Comparison of ENCODE assay signal across 1 cellular context in genomic region chrX:21839334-21840198, GRCh38.
TF ChIP-seq lines count a peak whose summit lies in the region.

Gene MBTPS2 (plus strand): TSS chrX:21839617. CDS start chrX:21839735, 118 bp downstream.

TF ChIP-seq in HepG2, 621 proteins besides CTCF, POLR2A, EP300 and RAD21 (continued from another document and continues in another):
- TF ChIP-seq IRF9 (CRISPR knock-in tag; IDR thresholded peaks at IDR 0.05; ENCODE audit: borderline replicate concordance) (no peak), TP53 (CRISPR knock-in tag; conservative IDR thresholded peaks at IDR 0.05) (no peak), IRX3 (CRISPR knock-in tag; IDR thresholded peaks at IDR 0.05; ENCODE audit: borderline replicate concordance, low read depth) (0 out of 2 replicates have a peak, but pooled peaks have one; percentile 24), PRMT3 (CRISPR knock-in tag; IDR thresholded peaks at IDR 0.05; ENCODE audit: borderline replicate concordance, low read depth) (peak; percentile 62; the same call in 1 of the 2 replicates), BRD4 (CRISPR knock-in tag; IDR thresholded peaks at IDR 0.05) (peak; percentile 74), ISX (CRISPR knock-in tag; conservative IDR thresholded peaks at IDR 0.05) (no peak), RFX5 (IDR thresholded peaks at IDR 0.05; ENCODE audit: low read depth, low read length) (no peak), MED13 (CRISPR knock-in tag; IDR thresholded peaks at IDR 0.05) (no peak), SYNCRIP (IDR thresholded peaks at IDR 0.05; ENCODE audit: insufficient read depth, low read depth, low read length) (no peak), MTA3 (CRISPR knock-in tag; IDR thresholded peaks at IDR 0.05) (no peak), MAFK (conservative IDR thresholded peaks at IDR 0.05 in 1 of 2, IDR thresholded peaks at IDR 0.05 in 1 of 2; ENCODE audit: low read length in 2 of 2) (no peak), NFKBIZ (CRISPR knock-in tag; IDR thresholded peaks at IDR 0.05) (peak; percentile 59; the same call in 1 of the 2 replicates), MLX (CRISPR knock-in tag; IDR thresholded peaks at IDR 0.05) (no peak), ZNF343 (CRISPR knock-in tag; IDR thresholded peaks at IDR 0.05) (no peak), ZNF652 (CRISPR knock-in tag; IDR thresholded peaks at IDR 0.05; ENCODE audit: borderline replicate concordance, low read depth) (no peak), REPIN1 (CRISPR knock-in tag; IDR thresholded peaks at IDR 0.05; ENCODE audit: borderline replicate concordance, low read depth) (peak; percentile 81; the same call in 1 of the 2 replicates), TARDBP (CRISPR knock-in tag; IDR thresholded peaks at IDR 0.05) (0 out of 2 replicates have a peak, but pooled peaks have one; percentile 59), RNF2 (conservative IDR thresholded peaks at IDR 0.05; ENCODE audit: low read depth) (0 out of 2 replicates have a peak, but pooled peaks have one; percentile 15), ZNF30 (CRISPR knock-in tag; IDR thresholded peaks at IDR 0.05) (no peak), POLR2AphosphoS5 (IDR thresholded peaks at IDR 0.05; ENCODE audit: low read depth, low read length) (peak; percentile 56), ZNF574 (CRISPR knock-in tag; IDR thresholded peaks at IDR 0.05) (peak; percentile 91), ISL2 (CRISPR knock-in tag; IDR thresholded peaks at IDR 0.05) (peak; percentile 42), ZNF773 (CRISPR knock-in tag; IDR thresholded peaks at IDR 0.05; ENCODE audit: borderline replicate concordance) (no peak), MEIS1 (CRISPR knock-in tag; IDR thresholded peaks at IDR 0.05; ENCODE audit: borderline replicate concordance) (no peak), ZNF431 (CRISPR knock-in tag; IDR thresholded peaks at IDR 0.05; ENCODE audit: borderline replicate concordance, low read depth) (no peak), CHD4 (IDR thresholded peaks at IDR 0.05; ENCODE audit: borderline replicate concordance, low read length) (no peak), ZNF615 (CRISPR knock-in tag; IDR thresholded peaks at IDR 0.05; ENCODE audit: borderline replicate concordance) (no peak), KMT2A (CRISPR knock-in tag; IDR thresholded peaks at IDR 0.05) (peak; percentile 90), ZNF777 (CRISPR knock-in tag; IDR thresholded peaks at IDR 0.05) (peak; percentile 87), AGO1 (IDR thresholded peaks at IDR 0.05; ENCODE audit: low read depth, low read length, poor library complexity, severe bottlenecking) (no peak), KLF9 (CRISPR knock-in tag; IDR thresholded peaks at IDR 0.05; ENCODE audit: low read depth) (0 out of 2 replicates have a peak, but pooled peaks have one; percentile 50), ZNF446 (CRISPR knock-in tag; IDR thresholded peaks at IDR 0.05) (0 out of 2 replicates have a peak, but pooled peaks have one; percentile 41), PLRG1 (conservative IDR thresholded peaks at IDR 0.05) (no peak), ZNF83 (CRISPR knock-in tag; IDR thresholded peaks at IDR 0.05; ENCODE audit: borderline replicate concordance) (no peak), RBM22 (optimal IDR thresholded peaks at IDR 0.05; ENCODE audit: low read length) (no peak), PCBP1 (IDR thresholded peaks at IDR 0.05; ENCODE audit: borderline replicate concordance, low read depth, low read length) (no peak), ZNF501 (CRISPR knock-in tag; IDR thresholded peaks at IDR 0.05) (peak; percentile 89), ZBTB21 (CRISPR knock-in tag; IDR thresholded peaks at IDR 0.05) (no peak)
- TF ChIP-seq, protein P1, sequence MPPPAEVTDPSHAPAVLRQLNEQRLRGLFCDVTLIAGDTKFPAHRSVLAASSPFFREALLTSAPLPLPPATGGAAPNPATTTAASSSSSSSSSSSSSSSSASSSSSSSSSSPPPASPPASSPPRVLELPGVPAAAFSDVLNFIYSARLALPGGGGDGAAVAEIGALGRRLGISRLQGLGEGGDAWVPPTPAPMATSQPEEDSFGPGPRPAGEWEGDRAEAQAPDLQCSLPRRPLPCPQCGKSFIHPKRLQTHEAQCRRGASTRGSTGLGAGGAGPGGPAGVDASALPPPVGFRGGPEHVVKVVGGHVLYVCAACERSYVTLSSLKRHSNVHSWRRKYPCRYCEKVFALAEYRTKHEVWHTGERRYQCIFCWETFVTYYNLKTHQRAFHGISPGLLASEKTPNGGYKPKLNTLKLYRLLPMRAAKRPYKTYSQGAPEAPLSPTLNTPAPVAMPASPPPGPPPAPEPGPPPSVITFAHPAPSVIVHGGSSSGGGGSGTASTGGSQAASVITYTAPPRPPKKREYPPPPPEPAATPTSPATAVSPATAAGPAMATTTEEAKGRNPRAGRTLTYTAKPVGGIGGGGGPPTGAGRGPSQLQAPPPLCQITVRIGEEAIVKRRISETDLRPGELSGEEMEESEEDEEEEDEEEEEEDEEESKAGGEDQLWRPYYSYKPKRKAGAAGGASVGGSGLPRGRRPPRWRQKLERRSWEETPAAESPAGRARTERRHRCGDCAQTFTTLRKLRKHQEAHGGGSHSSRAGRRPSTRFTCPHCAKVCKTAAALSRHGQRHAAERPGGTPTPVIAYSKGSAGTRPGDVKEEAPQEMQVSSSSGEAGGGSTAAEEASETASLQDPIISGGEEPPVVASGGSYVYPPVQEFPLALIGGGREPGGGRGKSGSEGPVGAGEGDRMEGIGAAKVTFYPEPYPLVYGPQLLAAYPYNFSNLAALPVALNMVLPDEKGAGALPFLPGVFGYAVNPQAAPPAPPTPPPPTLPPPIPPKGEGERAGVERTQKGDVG (CRISPR knock-in tag; IDR thresholded peaks at IDR 0.05; ENCODE audit: borderline replicate concordance): no peak
- TF ChIP-seq, protein P2, sequence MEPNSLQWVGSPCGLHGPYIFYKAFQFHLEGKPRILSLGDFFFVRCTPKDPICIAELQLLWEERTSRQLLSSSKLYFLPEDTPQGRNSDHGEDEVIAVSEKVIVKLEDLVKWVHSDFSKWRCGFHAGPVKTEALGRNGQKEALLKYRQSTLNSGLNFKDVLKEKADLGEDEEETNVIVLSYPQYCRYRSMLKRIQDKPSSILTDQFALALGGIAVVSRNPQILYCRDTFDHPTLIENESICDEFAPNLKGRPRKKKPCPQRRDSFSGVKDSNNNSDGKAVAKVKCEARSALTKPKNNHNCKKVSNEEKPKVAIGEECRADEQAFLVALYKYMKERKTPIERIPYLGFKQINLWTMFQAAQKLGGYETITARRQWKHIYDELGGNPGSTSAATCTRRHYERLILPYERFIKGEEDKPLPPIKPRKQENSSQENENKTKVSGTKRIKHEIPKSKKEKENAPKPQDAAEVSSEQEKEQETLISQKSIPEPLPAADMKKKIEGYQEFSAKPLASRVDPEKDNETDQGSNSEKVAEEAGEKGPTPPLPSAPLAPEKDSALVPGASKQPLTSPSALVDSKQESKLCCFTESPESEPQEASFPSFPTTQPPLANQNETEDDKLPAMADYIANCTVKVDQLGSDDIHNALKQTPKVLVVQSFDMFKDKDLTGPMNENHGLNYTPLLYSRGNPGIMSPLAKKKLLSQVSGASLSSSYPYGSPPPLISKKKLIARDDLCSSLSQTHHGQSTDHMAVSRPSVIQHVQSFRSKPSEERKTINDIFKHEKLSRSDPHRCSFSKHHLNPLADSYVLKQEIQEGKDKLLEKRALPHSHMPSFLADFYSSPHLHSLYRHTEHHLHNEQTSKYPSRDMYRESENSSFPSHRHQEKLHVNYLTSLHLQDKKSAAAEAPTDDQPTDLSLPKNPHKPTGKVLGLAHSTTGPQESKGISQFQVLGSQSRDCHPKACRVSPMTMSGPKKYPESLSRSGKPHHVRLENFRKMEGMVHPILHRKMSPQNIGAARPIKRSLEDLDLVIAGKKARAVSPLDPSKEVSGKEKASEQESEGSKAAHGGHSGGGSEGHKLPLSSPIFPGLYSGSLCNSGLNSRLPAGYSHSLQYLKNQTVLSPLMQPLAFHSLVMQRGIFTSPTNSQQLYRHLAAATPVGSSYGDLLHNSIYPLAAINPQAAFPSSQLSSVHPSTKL (CRISPR knock-in tag; IDR thresholded peaks at IDR 0.05): peak; percentile 60
- TF ChIP-seq, protein P3, sequence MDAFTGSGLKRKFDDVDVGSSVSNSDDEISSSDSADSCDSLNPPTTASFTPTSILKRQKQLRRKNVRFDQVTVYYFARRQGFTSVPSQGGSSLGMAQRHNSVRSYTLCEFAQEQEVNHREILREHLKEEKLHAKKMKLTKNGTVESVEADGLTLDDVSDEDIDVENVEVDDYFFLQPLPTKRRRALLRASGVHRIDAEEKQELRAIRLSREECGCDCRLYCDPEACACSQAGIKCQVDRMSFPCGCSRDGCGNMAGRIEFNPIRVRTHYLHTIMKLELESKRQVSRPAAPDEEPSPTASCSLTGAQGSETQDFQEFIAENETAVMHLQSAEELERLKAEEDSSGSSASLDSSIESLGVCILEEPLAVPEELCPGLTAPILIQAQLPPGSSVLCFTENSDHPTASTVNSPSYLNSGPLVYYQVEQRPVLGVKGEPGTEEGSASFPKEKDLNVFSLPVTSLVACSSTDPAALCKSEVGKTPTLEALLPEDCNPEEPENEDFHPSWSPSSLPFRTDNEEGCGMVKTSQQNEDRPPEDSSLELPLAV (CRISPR knock-in tag; conservative IDR thresholded peaks at IDR 0.05; ENCODE audit: low read depth): no peak
- TF ChIP-seq, protein P4, sequence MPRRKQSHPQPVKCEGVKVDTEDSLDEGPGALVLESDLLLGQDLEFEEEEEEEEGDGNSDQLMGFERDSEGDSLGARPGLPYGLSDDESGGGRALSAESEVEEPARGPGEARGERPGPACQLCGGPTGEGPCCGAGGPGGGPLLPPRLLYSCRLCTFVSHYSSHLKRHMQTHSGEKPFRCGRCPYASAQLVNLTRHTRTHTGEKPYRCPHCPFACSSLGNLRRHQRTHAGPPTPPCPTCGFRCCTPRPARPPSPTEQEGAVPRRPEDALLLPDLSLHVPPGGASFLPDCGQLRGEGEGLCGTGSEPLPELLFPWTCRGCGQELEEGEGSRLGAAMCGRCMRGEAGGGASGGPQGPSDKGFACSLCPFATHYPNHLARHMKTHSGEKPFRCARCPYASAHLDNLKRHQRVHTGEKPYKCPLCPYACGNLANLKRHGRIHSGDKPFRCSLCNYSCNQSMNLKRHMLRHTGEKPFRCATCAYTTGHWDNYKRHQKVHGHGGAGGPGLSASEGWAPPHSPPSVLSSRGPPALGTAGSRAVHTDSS (CRISPR knock-in tag; conservative IDR thresholded peaks at IDR 0.05): no peak
- TF ChIP-seq, protein P5, sequence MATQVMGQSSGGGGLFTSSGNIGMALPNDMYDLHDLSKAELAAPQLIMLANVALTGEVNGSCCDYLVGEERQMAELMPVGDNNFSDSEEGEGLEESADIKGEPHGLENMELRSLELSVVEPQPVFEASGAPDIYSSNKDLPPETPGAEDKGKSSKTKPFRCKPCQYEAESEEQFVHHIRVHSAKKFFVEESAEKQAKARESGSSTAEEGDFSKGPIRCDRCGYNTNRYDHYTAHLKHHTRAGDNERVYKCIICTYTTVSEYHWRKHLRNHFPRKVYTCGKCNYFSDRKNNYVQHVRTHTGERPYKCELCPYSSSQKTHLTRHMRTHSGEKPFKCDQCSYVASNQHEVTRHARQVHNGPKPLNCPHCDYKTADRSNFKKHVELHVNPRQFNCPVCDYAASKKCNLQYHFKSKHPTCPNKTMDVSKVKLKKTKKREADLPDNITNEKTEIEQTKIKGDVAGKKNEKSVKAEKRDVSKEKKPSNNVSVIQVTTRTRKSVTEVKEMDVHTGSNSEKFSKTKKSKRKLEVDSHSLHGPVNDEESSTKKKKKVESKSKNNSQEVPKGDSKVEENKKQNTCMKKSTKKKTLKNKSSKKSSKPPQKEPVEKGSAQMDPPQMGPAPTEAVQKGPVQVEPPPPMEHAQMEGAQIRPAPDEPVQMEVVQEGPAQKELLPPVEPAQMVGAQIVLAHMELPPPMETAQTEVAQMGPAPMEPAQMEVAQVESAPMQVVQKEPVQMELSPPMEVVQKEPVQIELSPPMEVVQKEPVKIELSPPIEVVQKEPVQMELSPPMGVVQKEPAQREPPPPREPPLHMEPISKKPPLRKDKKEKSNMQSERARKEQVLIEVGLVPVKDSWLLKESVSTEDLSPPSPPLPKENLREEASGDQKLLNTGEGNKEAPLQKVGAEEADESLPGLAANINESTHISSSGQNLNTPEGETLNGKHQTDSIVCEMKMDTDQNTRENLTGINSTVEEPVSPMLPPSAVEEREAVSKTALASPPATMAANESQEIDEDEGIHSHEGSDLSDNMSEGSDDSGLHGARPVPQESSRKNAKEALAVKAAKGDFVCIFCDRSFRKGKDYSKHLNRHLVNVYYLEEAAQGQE (IDR thresholded peaks at IDR 0.05; ENCODE audit: borderline replicate concordance in 1 of 2, low read depth in 1 of 2, low read length in 2 of 2): peak in 1 of 2 experiments; percentile 62; a peak in 1 of 4 replicates
- TF ChIP-seq, protein P6, sequence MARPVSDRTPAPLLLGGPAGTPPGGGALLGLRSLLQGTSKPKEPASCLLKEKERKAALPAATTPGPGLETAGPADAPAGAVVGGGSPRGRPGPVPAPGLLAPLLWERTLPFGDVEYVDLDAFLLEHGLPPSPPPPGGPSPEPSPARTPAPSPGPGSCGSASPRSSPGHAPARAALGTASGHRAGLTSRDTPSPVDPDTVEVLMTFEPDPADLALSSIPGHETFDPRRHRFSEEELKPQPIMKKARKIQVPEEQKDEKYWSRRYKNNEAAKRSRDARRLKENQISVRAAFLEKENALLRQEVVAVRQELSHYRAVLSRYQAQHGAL (CRISPR knock-in tag; IDR thresholded peaks at IDR 0.05; ENCODE audit: not compliant biosample characterization): no peak
